In genomic region chr16:381788-382717, GRCh38 we compare ENCODE assay signal across 8 cellular contexts. TPM values are rescaled to one million over a fixed set of nuclear protein-coding genes. Genes with fewer than 3 reads are reported as not detected.
DNase-seq lines count a peak whose midpoint lies in the region; ATAC-seq and TF ChIP-seq lines count a peak whose summit lies in the region.

Gene PGAP6, minus strand, starts transcription at chr16:381978. Its CDS starts 157 bp downstream, at chr16:381821.

- peak; percentile 37 for ATAC-seq in GM21717 (IDR thresholded peaks at IDR 0.05; ENCODE audit: unreplicated experiment)
- ATAC-seq in lung (ENCODE audit: insufficient read depth, low FRiP score), result peak; percentile 77
- no peak for ATAC-seq in HG03108 (IDR thresholded peaks at IDR 0.05; ENCODE audit: unreplicated experiment)

- H3K36me3 ChIP-seq in ectodermal cell (ENCODE audit: control insufficient read depth, insufficient read depth, low read length) (no peaks in the 10 kb centered on the region), lung (ENCODE audit: control insufficient read depth in 2 of 2, insufficient read depth in 2 of 2, low read length in 2 of 2) (peaks cover 0 to 8% of the 10 kb centered on the region in 2 donors)

- H3K4me1 ChIP-seq in ectodermal cell (ENCODE audit: control insufficient read depth, insufficient read depth, low read length) (peaks cover 19% of the 10 kb centered on the region), lung (ENCODE audit: control insufficient read depth in 2 of 2, insufficient read depth in 2 of 2, low read length in 2 of 2) (peaks cover 0 to 15% of the 10 kb centered on the region in 2 donors)

- no peak for TF ChIP-seq CTCF in lung (IDR thresholded peaks at IDR 0.05; ENCODE audit: control extremely low read depth, extremely low read depth)

- peak; percentile 68 for DNase-seq in EH (ENCODE audit: low read depth)
- peak; percentile 50 for DNase-seq in NCI-H1092 (lab: John Stamatoyannopoulos, UW)
- peak; percentile 35 to 44 for DNase-seq in activated CD4-positive, alpha-beta T cell treated with anti-CD3 and anti-CD28 coated beads, Interleukin-2, amount 50 U/mL, for 4 hours
- no peak for DNase-seq in lung (ENCODE audit: low spot score)
- DNase-seq in stimulated activated CD4-positive, alpha-beta T cell treated with anti-CD3 and anti-CD28 coated beads, TNF-alpha, amount 100 ng/mL, for 24 hours (ENCODE audit: low read depth in 3 of 3), result peak; percentile 38 to 69 (median 52)

- H3K27me3 ChIP-seq in ectodermal cell (ENCODE audit: control insufficient read depth, insufficient read depth, low read length, poor library complexity, severe bottlenecking), result peaks cover 24% of the 10 kb centered on the region
- no peaks in the 10 kb centered on the region for H3K27me3 ChIP-seq in lung (ENCODE audit: control insufficient read depth, insufficient read depth)

- H3K4me3 ChIP-seq in ectodermal cell (ENCODE audit: insufficient read depth, low read depth, low read length) (peak within 1 kb of the TSS; percentile 75), lung (peak within 1 kb of the TSS; percentile 82)

- H3K9me3 ChIP-seq in ectodermal cell (ENCODE audit: control insufficient read depth, low read length) (no peaks in the 10 kb centered on the region), lung (ENCODE audit: control insufficient read depth in 2 of 2, insufficient read depth in 1 of 2, low read length in 1 of 2) (no peaks in the 10 kb centered on the region)

- WGBS in ectodermal cell, 2 experiments, result 0 to 1% methylated on average over 110 to 123 of the region's 123 CpGs
- 0% methylated on average over 35 to 120 of the region's 123 CpGs for WGBS in lung, 2 donors

- H3K27ac ChIP-seq in ectodermal cell (ENCODE audit: insufficient read depth, low read depth, low read length, poor library complexity, severe bottlenecking) (no peak within 1 kb of the TSS), lung (ENCODE audit: low read depth in 1 of 2, low read length in 1 of 2) (peak within 1 kb of the TSS; percentile 80 to 82)

RNA-seq across cellular contexts. Expression of gene PGAP6, which starts in this region (rescaled TPM):
- polyA plus RNA-seq in ectodermal cell (2013, experiment 1 of 4), result 46.1 TPM
- 43.0 TPM for polyA plus RNA-seq in ectodermal cell (2013, experiment 2 of 4)
- 35.2 TPM for polyA plus RNA-seq in ectodermal cell (2013, experiment 3 of 4)
- 37.4 TPM for polyA plus RNA-seq in ectodermal cell (2013, experiment 4 of 4)
- 10 to 100 TPM; 38.0 to 71.5 TPM for total RNA-seq in lung
- polyA plus RNA-seq in lung, result 10 to 100 TPM; 64.8 to 100.0 TPM
